ENCODE assay signal across 22 cellular contexts in genomic region chr2:152154462-152154861, GRCh38. TPM values are rescaled to one million over a fixed set of nuclear protein-coding genes. Genes with fewer than 3 reads are reported as not detected.
DNase-seq lines count a peak whose midpoint lies in the region; ATAC-seq, FAIRE-seq and TF ChIP-seq lines count a peak whose summit lies in the region.
"Had no signal": no experiment of that assay in that cellular context is flagged by ENCODE, and none has a peak within 500 bp of the region (broad histone marks: within the 10 kb centered on the region; RNA-seq: fewer than 3 reads in every experiment).

No MANE protein-coding gene starts in this region.

- no peak overlapping the region for H3K4me3 ChIP-seq in GM12878
- H3K4me3 ChIP-seq: A549, Peyer's patch, SJCRH30 had no signal

- RAD21 ChIA-PET in GM12878 (lab: Charles Lee; ENCODE audit: unreplicated experiment) = interaction anchor here (0.7 to 1.2 kb wide), 3 partner anchors 13 to 37 kb away, joined by 3 to 4 read pairs (median 3); no protein-coding TSS in a partner anchor

- intact Hi-C loops in GM12878 (cut with micrococcal nuclease; ENCODE audit: unreplicated experiment) = no loop called here

- peaks cover 7% of the 10 kb centered on the region for H3K36me3 Mint-ChIP-seq in natural killer cell treated with Interleukin-12 subunit alpha and Interleukin-12 subunit beta and Interleukin-15 and Interleukin-18, amount 100 ng/mL, for 72 hours
- peaks cover 7% of the 10 kb centered on the region for H3K36me3 Mint-ChIP-seq in osteocyte (ENCODE audit: unreplicated experiment)

- CTCF ChIA-PET in GM12878 (lab: Yijun Ruan, JAX) = interaction anchor here (0.7 to 2.4 kb wide), 9 partner anchors 14 to 480 kb away, joined by 3 to 8 read pairs (median 5); no protein-coding TSS in a partner anchor

- H3K4me1 Mint-ChIP-seq in natural killer cell treated with Interleukin-12 subunit alpha and Interleukin-12 subunit beta and Interleukin-15 and Interleukin-18, amount 100 ng/mL, for 72 hours (ENCODE audit: low read depth in 2 of 2) = peaks cover 39 to 42% of the 10 kb centered on the region in 2 donors
- peaks cover 4% of the 10 kb centered on the region for H3K4me1 Mint-ChIP-seq in osteocyte (ENCODE audit: unreplicated experiment)

- H3K27me3 Mint-ChIP-seq in natural killer cell treated with Interleukin-12 subunit alpha and Interleukin-12 subunit beta and Interleukin-15 and Interleukin-18, amount 100 ng/mL, for 72 hours = no peaks in the 10 kb centered on the region
- no peaks in the 10 kb centered on the region for H3K27me3 Mint-ChIP-seq in osteocyte (ENCODE audit: unreplicated experiment)
- H3K27me3 Mint-ChIP-seq: B cell had no signal

- no peak overlapping the region for H3K27ac ChIP-seq in GM12878 (ENCODE audit: control insufficient read depth, insufficient read depth)
- H3K27ac ChIP-seq: A549, Peyer's patch, SJCRH30 had no signal

- no peak for FAIRE-seq in GM12878 (lab: Jason Lieb, UNC)
- FAIRE-seq: A549, G401.6 had no signal

- TF ChIP-seq POLR2A in GM12878 (IDR thresholded peaks at IDR 0.05; ENCODE audit: low read depth, low read length) = no peak

- H3K9me3 ChIP-seq in GM12878 (replicated peaks; ENCODE audit: control insufficient read depth, insufficient read depth, low read length) = peaks cover 2% of the 10 kb centered on the region; the same call in 2 of the 3 replicates
- H3K9me3 ChIP-seq: Peyer's patch, SJCRH30 had no signal

- peaks cover 4% of the 10 kb centered on the region for H3K9me3 Mint-ChIP-seq in natural killer cell treated with Interleukin-12 subunit alpha and Interleukin-12 subunit beta and Interleukin-15 and Interleukin-18, amount 100 ng/mL, for 72 hours
- peaks cover 4% of the 10 kb centered on the region for H3K9me3 Mint-ChIP-seq in osteocyte (ENCODE audit: unreplicated experiment)

- no peaks in the 10 kb centered on the region for H3K27me3 ChIP-seq in GM12878 (replicated peaks in 1 of 2; ENCODE audit: control insufficient read depth in 2 of 2, insufficient read depth in 2 of 2, low read length in 1 of 2)
- H3K27me3 ChIP-seq: Peyer's patch, SJCRH30 had no signal

- TF ChIP-seq CTCF in GM12878 (IDR thresholded peaks at IDR 0.05 in 2 of 3, conservative IDR thresholded peaks at IDR 0.05 in 1 of 3; ENCODE audit: control insufficient read depth in 2 of 3, extremely low read depth in 1 of 3, insufficient read depth in 1 of 3, low read depth in 3 of 3, low read length in 3 of 3) (no peak), osteocyte (IDR thresholded peaks at IDR 0.05) (no peak)

- no peak for TF ChIP-seq EP300 in GM12878 (IDR thresholded peaks at IDR 0.05; ENCODE audit: borderline replicate concordance in 1 of 2, control insufficient read depth in 1 of 2, low read depth in 2 of 2, low read length in 2 of 2)

- H3K9ac ChIP-seq in GM12878 (ENCODE audit: control insufficient read depth, insufficient read depth, low read length) = no peak overlapping the region

- in situ Hi-C loops in GM12878 (cut with MboI) = no loop called here

- SMC1A ChIA-PET in GM12878 (lab: Charles Lee; ENCODE audit: uncharacterized antibody, unreplicated experiment) = interaction anchor here (0.9 to 2.3 kb wide), 5 partner anchors 13 to 459 kb away, joined by 3 to 12 read pairs (median 5); no protein-coding TSS in a partner anchor

- peak; percentile 51 for ATAC-seq in GM18498 (IDR thresholded peaks at IDR 0.05; ENCODE audit: unreplicated experiment)
- ATAC-seq in HG02759 (IDR thresholded peaks at IDR 0.05; ENCODE audit: unreplicated experiment) = peak; percentile 33
- peak; percentile 76 for ATAC-seq in GM12878
- ATAC-seq in natural killer cell treated with Interleukin-12 subunit alpha and Interleukin-12 subunit beta and Interleukin-15 and Interleukin-18, amount 100 ng/mL, for 72 hours = peak in 1 of 2 donors; percentile 40
- no peak for ATAC-seq in HG03095 (IDR thresholded peaks at IDR 0.05; ENCODE audit: unreplicated experiment)

- DNase-seq in GM12878 (ENCODE audit: low read depth, low spot score) (no peak), osteocyte (ENCODE audit: extremely low spot score, unreplicated experiment) (no peak), NCI-H82 (lab: John Stamatoyannopoulos, UW) (no peak)
- DNase-seq in natural killer cell treated with Interleukin-12 subunit alpha and Interleukin-12 subunit beta and Interleukin-15 and Interleukin-18, amount 100 ng/mL, for 72 hours (ENCODE audit: low spot score) = no peak
- DNase-seq: GOT3, HCEC 1CT, KG1, NCI-H1092 treated with DMSO at 0.1 percent for 48 hours, NCI-H1436 treated with DMSO at 0.1 percent for 48 hours, NCI-H2029 treated with DMSO at 0.1 percent for 48 hours, NCI-H226, NCI-H510A treated with DMSO at 0.1 percent for 48 hours, NCI-H748 treated with DMSO at 0.1 percent for 48 hours, Peyer's patch, SJCRH30 had no signal

- peak overlapping the region; percentile 50 for H3K4me3 Mint-ChIP-seq in natural killer cell treated with Interleukin-12 subunit alpha and Interleukin-12 subunit beta and Interleukin-15 and Interleukin-18, amount 100 ng/mL, for 72 hours
- no peak overlapping the region for H3K4me3 Mint-ChIP-seq in osteocyte (ENCODE audit: unreplicated experiment)
- H3K4me3 Mint-ChIP-seq: B cell, CD14-positive monocyte had no signal

- H3K79me2 ChIP-seq in GM12878 (ENCODE audit: control insufficient read depth, insufficient read depth, low read length) = peaks cover 40% of the 10 kb centered on the region

- no peaks in the 10 kb centered on the region for H4K20me1 ChIP-seq in GM12878 (ENCODE audit: control insufficient read depth, insufficient read depth)

- no TSS peak for BruUV-seq in GM12878 (replicated peaks; lab: Mats Ljungman, UMichigan)

- no peaks in the 10 kb centered on the region; a peak in 1 of 4 replicates for H3K36me3 ChIP-seq in GM12878 (ENCODE audit: control insufficient read depth in 2 of 2, insufficient read depth in 2 of 2, low read length in 1 of 2)
- H3K36me3 ChIP-seq: SJCRH30 had no signal

- TF ChIP-seq RAD21 in GM12878 (IDR thresholded peaks at IDR 0.05; ENCODE audit: insufficient read depth, low read depth, low read length) = no peak

- H3K4me2 ChIP-seq in GM12878 (ENCODE audit: control insufficient read depth, insufficient read depth) = no peak overlapping the region
- H3K4me2 ChIP-seq: A549 had no signal

- POLR2A ChIA-PET in GM12878 (lab: Charles Lee) = interaction anchor here (0.6 to 2.1 kb wide), 2 partner anchors 12 to 145 kb away, joined by 4 to 6 read pairs; no protein-coding TSS in a partner anchor

- 71% methylated on average over 7 of the region's 7 CpGs for WGBS in GM12878 (ENCODE audit: insufficient coverage, insufficient replicate concordance, low lambda C conversion rate, missing lambda C conversion rate)

- peak overlapping the region; percentile 47 to 77 for H3K27ac Mint-ChIP-seq in natural killer cell treated with Interleukin-12 subunit alpha and Interleukin-12 subunit beta and Interleukin-15 and Interleukin-18, amount 100 ng/mL, for 72 hours
- H3K27ac Mint-ChIP-seq in osteocyte (ENCODE audit: unreplicated experiment) = no peak overlapping the region
- H3K27ac Mint-ChIP-seq: B cell had no signal

- no peak overlapping the region for H2AFZ ChIP-seq in GM12878 (ENCODE audit: control insufficient read depth, low read depth, low read length)

- no peaks in the 10 kb centered on the region for H3K4me1 ChIP-seq in GM12878 (ENCODE audit: control insufficient read depth, insufficient read depth, low read length)
- H3K4me1 ChIP-seq: Peyer's patch, SJCRH30 had no signal

TF ChIP-seq in GM12878, 131 proteins besides CTCF, POLR2A, EP300 and RAD21 (continues in another document):
- TF ChIP-seq NBN (IDR thresholded peaks at IDR 0.05) (no peak), ZBED1 (IDR thresholded peaks at IDR 0.05; ENCODE audit: borderline replicate concordance) (no peak)

RNA-seq across cellular contexts. Expression of gene STAM2, which starts 21.1 kb away (rescaled TPM):
- total RNA-seq in GM12878 (2013; cell fraction: nucleolus; rRNA removed) = 57.1 and 59.3 TPM in 2 replicates
- total RNA-seq in GM12878 (2014; rRNA removed) (16.2 and 19.4 TPM in 2 replicates), GM12878 (2014; rRNA removed; fragmentation: Illumina TruSeq; extraction: Trizol) (20.0 and 20.5 TPM in 2 replicates), GM12878 (2021) (19.7 and 21.5 TPM in 2 replicates), osteocyte (40.4 and 43.0 TPM in 2 replicates)
- 4.4 TPM for polyA plus RNA-seq in GM12878 (2011; ENCODE audit: low read depth)
- polyA plus RNA-seq in GM12878 (2011; rRNA removed) (21.6 and 36.5 TPM in 2 replicates), GM12878 (2014; fragmentation: Illumina TruSeq; extraction: Trizol) (16.3 and 19.1 TPM in 2 replicates), GM12878 (2014; fragmentation: Nextera tagmentation; extraction: Ambion mirVana) (1 to 10 TPM; 4.4 to 7.8 TPM), GM12878 (2014; rRNA removed) (11.5 and 13.2 TPM in 2 replicates), GM12878 (2016; fragmentation: Nextera tagmentation; extraction: Ambion mirVana) (10 to 100 TPM; 15.9 to 16.9 TPM)
- polyA plus RNA-seq in GM12878 (2011; cell fraction: cytosol; rRNA removed) = 7.9 and 8.4 TPM in 2 replicates
- polyA plus RNA-seq in GM12878 (2011; cell fraction: nucleus; rRNA removed) = 18.3 and 22.4 TPM in 2 replicates
- polyA plus RNA-seq in GM12878 (2012) = 6.6 and 8.4 TPM in 2 replicates
- 20.0 and 27.9 TPM in 2 replicates for polyA minus RNA-seq in GM12878 (2011; rRNA and poly(A)+ RNA removed)
- polyA minus RNA-seq in GM12878 (2011; cell fraction: cytosol; rRNA and poly(A)+ RNA removed) = 9.0 and 10.9 TPM in 2 replicates
- 12.0 and 15.4 TPM in 2 replicates for polyA minus RNA-seq in GM12878 (2011; cell fraction: nucleus; rRNA and poly(A)+ RNA removed)
- 10 to 100 TPM; 14.4 to 24.3 TPM for total RNA-seq in natural killer cell treated with Interleukin-12 subunit alpha and Interleukin-12 subunit beta and Interleukin-15 and Interleukin-18, amount 100 ng/mL, for 72 hours

RNA-seq across cellular contexts. Expression of gene CACNB4, which starts 55.6 kb away (rescaled TPM):
- total RNA-seq in GM12878 (2013; cell fraction: nucleolus; rRNA removed) = 12.4 and 13.5 TPM in 2 replicates
- 13.1 and 17.7 TPM in 2 replicates for total RNA-seq in GM12878 (2014; rRNA removed)
- 21.6 and 22.7 TPM in 2 replicates for total RNA-seq in GM12878 (2014; rRNA removed; fragmentation: Illumina TruSeq; extraction: Trizol)
- total RNA-seq in GM12878 (2021) = 18.2 and 19.4 TPM in 2 replicates
- 5.9 TPM for polyA plus RNA-seq in GM12878 (2011; ENCODE audit: low read depth)
- polyA plus RNA-seq in GM12878 (2011; rRNA removed) = 2.0 and 3.2 TPM in 2 replicates
- polyA plus RNA-seq in GM12878 (2011; cell fraction: cytosol; rRNA removed) = 0.59 and 0.82 TPM in 2 replicates
- polyA plus RNA-seq in GM12878 (2011; cell fraction: nucleus; rRNA removed) = 3.8 and 5.1 TPM in 2 replicates
- polyA plus RNA-seq in GM12878 (2012) = 6.5 and 8.3 TPM in 2 replicates
- 18.3 and 20.6 TPM in 2 replicates for polyA plus RNA-seq in GM12878 (2014; fragmentation: Illumina TruSeq; extraction: Trizol)
- polyA plus RNA-seq in GM12878 (2014; fragmentation: Nextera tagmentation; extraction: Ambion mirVana) = 1 to 10 TPM; 2.8 to 4.9 TPM
- 7.7 and 8.4 TPM in 2 replicates for polyA plus RNA-seq in GM12878 (2014; rRNA removed)
- polyA plus RNA-seq in GM12878 (2016; fragmentation: Nextera tagmentation; extraction: Ambion mirVana) = 10 to 100 TPM in 1 of 2 experiments, 1 to 10 TPM in 1; 7.5 to 10.1 TPM
- 4.4 and 7.1 TPM in 2 replicates for polyA minus RNA-seq in GM12878 (2011; rRNA and poly(A)+ RNA removed)
- polyA minus RNA-seq in GM12878 (2011; cell fraction: cytosol; rRNA and poly(A)+ RNA removed) = 0.52 and 1.5 TPM in 2 replicates
- polyA minus RNA-seq in GM12878 (2011; cell fraction: nucleus; rRNA and poly(A)+ RNA removed) = 5.9 and 9.2 TPM in 2 replicates
- under 1 TPM; 0.40 to 0.64 TPM for total RNA-seq in natural killer cell treated with Interleukin-12 subunit alpha and Interleukin-12 subunit beta and Interleukin-15 and Interleukin-18, amount 100 ng/mL, for 72 hours
- 3.4 and 3.6 TPM in 2 replicates for total RNA-seq in osteocyte
